Comparison of ENCODE assay signal across 28 cellular contexts in genomic region chr1:111320066-111320879, GRCh38. TPM values are rescaled to one million over a fixed set of nuclear protein-coding genes. Genes with fewer than 3 reads are reported as not detected.
A peak's percentile ranks its signal among the peaks of the same experiment; 100 is the strongest.
DNase-seq lines count a peak whose midpoint lies in the region; ATAC-seq, FAIRE-seq and TF ChIP-seq lines count a peak whose summit lies in the region.
"Had no signal": no experiment of that assay in that cellular context is flagged by ENCODE, and none has a peak within 500 bp of the region (broad histone marks: within the 10 kb centered on the region; RNA-seq: fewer than 3 reads in every experiment).

No MANE protein-coding gene starts in this region.

- H4K8ac ChIP-seq in neuronal stem cell (ENCODE audit: low read depth, low read length), result no peak overlapping the region

- WGBS in GM12878 (ENCODE audit: insufficient coverage, insufficient replicate concordance, low lambda C conversion rate, missing lambda C conversion rate), result 79% methylated on average over 12 of the region's 12 CpGs
- WGBS in neuronal stem cell (ENCODE audit: extremely low coverage in 2 of 2, insufficient read length in 2 of 2, insufficient replicate concordance in 1 of 2), 2 donors, result no CpG with 5 or more reads among the region's 12 CpGs

- no peak overlapping the region for H2AK5ac ChIP-seq in neuronal stem cell (ENCODE audit: low read depth, low read length)

- no peaks in the 10 kb centered on the region for H3K36me3 Mint-ChIP-seq in activated naive CD8-positive, alpha-beta T cell
- no peaks in the 10 kb centered on the region for H3K36me3 Mint-ChIP-seq in activated naive CD8-positive, alpha-beta T cell treated with anti-CD3 and anti-CD28 coated beads for 36 hours

- in situ Hi-C loops in GM12878 (cut with MboI), result no loop called here

- no peak overlapping the region for H3K23ac ChIP-seq in neuronal stem cell (ENCODE audit: low read depth, low read length, poor library complexity)

- H3K27me3 Mint-ChIP-seq in activated naive CD8-positive, alpha-beta T cell, result no peaks in the 10 kb centered on the region
- no peaks in the 10 kb centered on the region for H3K27me3 Mint-ChIP-seq in activated naive CD8-positive, alpha-beta T cell treated with anti-CD3 and anti-CD28 coated beads for 36 hours
- H3K27me3 Mint-ChIP-seq: central memory CD8-positive, alpha-beta T cell had no signal

- no peak overlapping the region for H3K9ac ChIP-seq in GM12878 (ENCODE audit: control insufficient read depth, insufficient read depth, low read length)
- H3K9ac ChIP-seq in neuronal stem cell (ENCODE audit: low read depth, low read length, poor library complexity), result peak overlapping the region; percentile 44

- SMC1A ChIA-PET in GM12878 (lab: Charles Lee; ENCODE audit: uncharacterized antibody, unreplicated experiment), result interaction anchor here (1.0 to 1.2 kb wide), 3 partner anchors 11 to 105 kb away, joined by 3 to 4 read pairs (median 4); no protein-coding TSS in a partner anchor

- H2BK5ac ChIP-seq in neuronal stem cell (ENCODE audit: low read length), result no peak overlapping the region

- H3K14ac ChIP-seq in neuronal stem cell (ENCODE audit: low read length), result no peak overlapping the region

- H3K79me1 ChIP-seq in neuronal stem cell (ENCODE audit: low read depth, low read length), result no peaks in the 10 kb centered on the region

- H4K20me1 ChIP-seq in GM12878 (ENCODE audit: control insufficient read depth, insufficient read depth), result no peaks in the 10 kb centered on the region

- H3K4ac ChIP-seq in neuronal stem cell (ENCODE audit: low read length), result no peak overlapping the region

- TF ChIP-seq RAD21 in GM12878 (IDR thresholded peaks at IDR 0.05; ENCODE audit: insufficient read depth, low read depth, low read length), result no peak

- no TSS peak for BruUV-seq in GM12878 (replicated peaks; lab: Mats Ljungman, UMichigan)

- no peak overlapping the region for H2BK120ac ChIP-seq in neuronal stem cell (ENCODE audit: low read depth, low read length)

- peaks cover 8% of the 10 kb centered on the region for H3K4me1 Mint-ChIP-seq in activated naive CD8-positive, alpha-beta T cell (ENCODE audit: low read depth)
- H3K4me1 Mint-ChIP-seq in activated naive CD8-positive, alpha-beta T cell treated with anti-CD3 and anti-CD28 coated beads for 36 hours, result peaks cover 10% of the 10 kb centered on the region

- RAD21 ChIA-PET in GM12878 (lab: Charles Lee; ENCODE audit: unreplicated experiment), result interaction anchor here (1.6 kb wide), 1 partner anchor 13 kb away, joined by 5 read pairs; no protein-coding TSS in a partner anchor

- H2AFZ ChIP-seq in GM12878 (ENCODE audit: control insufficient read depth, low read depth, low read length) (peak overlapping the region; percentile 18; the same call in 1 of the 2 replicates), neuronal stem cell (ENCODE audit: low read length) (no peak overlapping the region)

- no peak overlapping the region for H3K18ac ChIP-seq in neuronal stem cell (ENCODE audit: low read length)

- intact Hi-C loops in GM12878 (cut with micrococcal nuclease; ENCODE audit: unreplicated experiment), result no loop called here

- no peaks in the 10 kb centered on the region for H3K4me1 ChIP-seq in GM12878 (ENCODE audit: control insufficient read depth, insufficient read depth, low read length)
- no peaks in the 10 kb centered on the region for H3K4me1 ChIP-seq in neuronal stem cell (ENCODE audit: control insufficient read depth in 2 of 2, insufficient read depth in 1 of 2, low read depth in 1 of 2, low read length in 2 of 2)
- H3K4me1 ChIP-seq in effector memory CD4-positive, alpha-beta T cell (ENCODE audit: control insufficient read depth, insufficient read depth, low read length, poor library complexity, severe bottlenecking), result no peaks in the 10 kb centered on the region
- H3K4me1 ChIP-seq: heart left ventricle, left ventricle myocardium inferior, psoas muscle, suprapubic skin had no signal

- POLR2A ChIA-PET in GM12878 (lab: Charles Lee), result interaction anchor here (0.6 to 0.7 kb wide), 2 partner anchors 97 to 408 kb away, joined by 4 to 7 read pairs; no protein-coding TSS in a partner anchor

- no peak for TF ChIP-seq CTCF in GM12878 (IDR thresholded peaks at IDR 0.05 in 2 of 3, conservative IDR thresholded peaks at IDR 0.05 in 1 of 3; ENCODE audit: control insufficient read depth in 2 of 3, extremely low read depth in 1 of 3, insufficient read depth in 1 of 3, low read depth in 3 of 3, low read length in 3 of 3)

- ATAC-seq in GM12878, result no peak
- ATAC-seq: heart left ventricle had no signal

- no peaks in the 10 kb centered on the region for H3K79me2 ChIP-seq in GM12878 (ENCODE audit: control insufficient read depth, insufficient read depth, low read length)

- H3K4me3 Mint-ChIP-seq in activated naive CD8-positive, alpha-beta T cell, result peak overlapping the region; percentile 3
- H3K4me3 Mint-ChIP-seq in activated naive CD8-positive, alpha-beta T cell treated with anti-CD3 and anti-CD28 coated beads for 36 hours, result no peak overlapping the region
- H3K4me3 Mint-ChIP-seq: central memory CD8-positive, alpha-beta T cell had no signal

- no peak for FAIRE-seq in GM12878 (lab: Jason Lieb, UNC)
- FAIRE-seq: astrocyte, HTR-8/SVneo, urothelium cell line had no signal

- no peak overlapping the region for H3K4me2 ChIP-seq in GM12878 (ENCODE audit: control insufficient read depth, insufficient read depth)
- H3K4me2 ChIP-seq in neuronal stem cell (ENCODE audit: insufficient read depth, low read length, poor library complexity, severe bottlenecking), result no peak overlapping the region

- no peak overlapping the region for H4K91ac ChIP-seq in neuronal stem cell (ENCODE audit: low read depth, low read length, poor library complexity)

- TF ChIP-seq EP300 in GM12878 (IDR thresholded peaks at IDR 0.05; ENCODE audit: borderline replicate concordance in 1 of 2, control insufficient read depth in 1 of 2, low read depth in 2 of 2, low read length in 2 of 2), result no peak

- H3K27me3 ChIP-seq in GM12878 (replicated peaks in 1 of 2; ENCODE audit: control insufficient read depth in 2 of 2, insufficient read depth in 2 of 2, low read length in 1 of 2) (no peaks in the 10 kb centered on the region), neuronal stem cell (ENCODE audit: control insufficient read depth in 3 of 3, insufficient read depth in 3 of 3, low read depth in 1 of 3, low read length in 3 of 3) (peaks cover 0 to 8% (median 0%) of the 10 kb centered on the region in 3 experiments)
- H3K27me3 ChIP-seq in effector memory CD4-positive, alpha-beta T cell (replicated peaks; ENCODE audit: control insufficient read depth, insufficient read depth, low read length, poor library complexity, severe bottlenecking), result no peaks in the 10 kb centered on the region
- H3K27me3 ChIP-seq: suprapubic skin had no signal

- no peak for DNase-seq in activated naive CD8-positive, alpha-beta T cell treated with anti-CD3 and anti-CD28 coated beads for 36 hours
- peak; percentile 18 for DNase-seq in LHCN-M2 (ENCODE audit: low read depth)
- DNase-seq in GM12878 (ENCODE audit: low read depth, low spot score), result no peak
- DNase-seq in neuronal stem cell (ENCODE audit: low spot score), result no peak
- DNase-seq in effector memory CD4-positive, alpha-beta T cell, result no peak
- DNase-seq in GF-D8 (lab: John Stamatoyannopoulos, UW), result no peak
- no peak for DNase-seq in activated T-cell treated with anti-CD3 and anti-CD28 coated beads, Interleukin-2, amount 50 U/mL, for 48 hours
- DNase-seq: activated CD4-positive, alpha-beta T cell treated with anti-CD3 and anti-CD28 coated beads, Interleukin-2, amount 50 U/mL, for 1 hour; activated gamma-delta T cell treated with Interleukin-2 at 50 U/mL for 16 hours; heart left ventricle; Kasumi-1; left ventricle myocardium inferior; NCI-H1092 treated with DMSO at 0.1 percent for 48 hours; NCI-H2081 treated with DMSO at 0.1 percent for 48 hours; NCI-H446 treated with DMSO at 0.1 percent for 48 hours; psoas muscle; SIG-M5; T-helper 1 cell had no signal

- CTCF ChIA-PET in GM12878 (lab: Yijun Ruan, JAX), result interaction anchor here (0.9 to 1.1 kb wide), 2 partner anchors 97 to 354 kb away, joined by 3 read pairs; no protein-coding TSS in a partner anchor

- H3K9me3 ChIP-seq in GM12878 (replicated peaks; ENCODE audit: control insufficient read depth, insufficient read depth, low read length) (no peaks in the 10 kb centered on the region), neuronal stem cell (replicated peaks in 1 of 2; ENCODE audit: control insufficient read depth in 2 of 2, insufficient read depth in 1 of 2, low read depth in 1 of 2, low read length in 2 of 2) (no peaks in the 10 kb centered on the region)
- no peaks in the 10 kb centered on the region for H3K9me3 ChIP-seq in effector memory CD4-positive, alpha-beta T cell (ENCODE audit: control insufficient read depth, low read length)
- H3K9me3 ChIP-seq: heart left ventricle, left ventricle myocardium inferior, neutrophil, psoas muscle, suprapubic skin had no signal

- H3K27ac ChIP-seq in GM12878 (ENCODE audit: control insufficient read depth, insufficient read depth) (no peak overlapping the region), neuronal stem cell (replicated peaks; ENCODE audit: low read length) (no peak overlapping the region)
- H3K27ac ChIP-seq in effector memory CD4-positive, alpha-beta T cell (ENCODE audit: insufficient read depth, low read length, poor library complexity, severe bottlenecking), result no peak overlapping the region
- H3K27ac ChIP-seq: epithelial cell of prostate, heart left ventricle, left ventricle myocardium inferior, neutrophil, psoas muscle, suprapubic skin had no signal

- no peak overlapping the region for H3K27ac Mint-ChIP-seq in activated naive CD8-positive, alpha-beta T cell
- no peak overlapping the region for H3K27ac Mint-ChIP-seq in activated naive CD8-positive, alpha-beta T cell treated with anti-CD3 and anti-CD28 coated beads for 36 hours

- H2BK12ac ChIP-seq in neuronal stem cell (ENCODE audit: low read length), result no peak overlapping the region

- H3K9me3 Mint-ChIP-seq in activated naive CD8-positive, alpha-beta T cell (ENCODE audit: low read depth), result no peaks in the 10 kb centered on the region
- no peaks in the 10 kb centered on the region for H3K9me3 Mint-ChIP-seq in activated naive CD8-positive, alpha-beta T cell treated with anti-CD3 and anti-CD28 coated beads for 36 hours
- H3K9me3 Mint-ChIP-seq: central memory CD8-positive, alpha-beta T cell had no signal

- no peaks in the 10 kb centered on the region for H3K36me3 ChIP-seq in GM12878 (ENCODE audit: control insufficient read depth in 2 of 2, insufficient read depth in 2 of 2, low read length in 1 of 2)
- no peaks in the 10 kb centered on the region for H3K36me3 ChIP-seq in neuronal stem cell (replicated peaks in 1 of 2; ENCODE audit: control insufficient read depth in 2 of 2, insufficient read depth in 2 of 2, low read length in 2 of 2)
- no peaks in the 10 kb centered on the region for H3K36me3 ChIP-seq in effector memory CD4-positive, alpha-beta T cell (ENCODE audit: control insufficient read depth, insufficient read depth, low read length)
- H3K36me3 ChIP-seq: heart left ventricle, left ventricle myocardium inferior, neutrophil, suprapubic skin had no signal

- TF ChIP-seq POLR2A in GM12878 (IDR thresholded peaks at IDR 0.05; ENCODE audit: low read depth, low read length), result no peak

- H2BK15ac ChIP-seq in neuronal stem cell (ENCODE audit: low read length), result no peak overlapping the region

- H3K4me3 ChIP-seq in GM12878 (no peak overlapping the region), neuronal stem cell (ENCODE audit: low read length in 2 of 2) (no peak overlapping the region)
- H3K4me3 ChIP-seq in effector memory CD4-positive, alpha-beta T cell (ENCODE audit: insufficient read depth, low read depth, low read length, poor library complexity, severe bottlenecking), result no peak overlapping the region
- H3K4me3 ChIP-seq: dorsolateral prefrontal cortex, heart left ventricle, left ventricle myocardium inferior, psoas muscle, suprapubic skin had no signal

RNA-seq across cellular contexts. Expression of gene CHIA, which starts 29.6 kb away (rescaled TPM):
- total RNA-seq in activated naive CD8-positive, alpha-beta T cell treated with anti-CD3 and anti-CD28 coated beads for 36 hours, result not detected
- total RNA-seq in LHCN-M2 (2014; rRNA removed) (not detected in 2 replicates), GM12878 (2014; rRNA removed) (not detected in 2 replicates), GM12878 (2014; rRNA removed; fragmentation: Illumina TruSeq; extraction: Trizol) (not detected in 2 replicates), GM12878 (2021) (not detected in 2 replicates)
- polyA plus RNA-seq in LHCN-M2 (2012), result not detected
- not detected in 2 replicates for total RNA-seq in GM12878 (2013; cell fraction: nucleolus; rRNA removed)
- polyA plus RNA-seq in GM12878 (2011; ENCODE audit: low read depth), result not detected
- polyA plus RNA-seq in GM12878 (2011; rRNA removed) (not detected in 2 replicates), GM12878 (2014; fragmentation: Illumina TruSeq; extraction: Trizol) (not detected in 2 replicates), GM12878 (2014; fragmentation: Nextera tagmentation; extraction: Ambion mirVana) (not detected), GM12878 (2014; rRNA removed) (not detected in 2 replicates), GM12878 (2016; fragmentation: Nextera tagmentation; extraction: Ambion mirVana) (under 1 TPM in 1 of 2 experiments, not detected in 1; 0.21 TPM)
- 0.07 TPM in 1 of 2 replicates, not detected in the other for polyA plus RNA-seq in GM12878 (2011; cell fraction: cytosol; rRNA removed)
- polyA plus RNA-seq in GM12878 (2011; cell fraction: nucleus; rRNA removed), result not detected in 2 replicates
- not detected in 2 replicates for polyA plus RNA-seq in GM12878 (2012)
- not detected in 2 replicates for polyA minus RNA-seq in GM12878 (2011; rRNA and poly(A)+ RNA removed)
- polyA minus RNA-seq in GM12878 (2011; cell fraction: cytosol; rRNA and poly(A)+ RNA removed), result not detected in 2 replicates
- not detected in 2 replicates for polyA minus RNA-seq in GM12878 (2011; cell fraction: nucleus; rRNA and poly(A)+ RNA removed)
- polyA plus RNA-seq in neuronal stem cell (2013, experiment 1 of 2), result not detected
- polyA plus RNA-seq in neuronal stem cell (2013, experiment 2 of 2), result not detected
- total RNA-seq: astrocyte, dorsolateral prefrontal cortex, left ventricle myocardium inferior, psoas muscle, skeletal muscle tissue, suprapubic skin had no signal
